In the genomic region with DNA sequence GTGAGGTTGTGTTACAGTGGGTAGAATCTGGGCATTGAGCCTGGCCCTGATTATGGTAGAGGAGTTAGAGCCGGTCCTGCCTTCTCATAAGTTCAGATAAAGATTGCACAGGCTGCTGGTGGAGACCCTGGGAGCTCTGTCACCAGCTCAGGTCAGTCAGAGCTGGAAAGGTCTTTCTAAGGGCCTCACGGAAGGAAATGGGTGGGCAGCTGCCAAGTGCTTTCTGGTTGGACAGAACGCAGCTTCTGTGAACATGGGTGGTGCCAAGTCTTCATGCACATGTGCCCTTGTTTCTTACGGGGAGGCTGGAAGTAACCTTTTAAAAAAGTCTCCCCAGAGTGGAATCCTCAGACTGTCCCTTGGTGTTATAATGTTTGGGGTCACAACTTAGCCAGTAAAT, we compare ENCODE assay signal across 17 cellular contexts. TPM values are rescaled to one million over a fixed set of nuclear protein-coding genes. Genes with fewer than 3 reads are reported as not detected.
A peak's percentile ranks its signal among the peaks of the same experiment; 100 is the strongest.
DNase-seq lines count a peak whose midpoint lies in the region; ATAC-seq and TF ChIP-seq lines count a peak whose summit lies in the region.
"Had no signal": no experiment of that assay in that cellular context is flagged by ENCODE, and none has a peak within 500 bp of the region (broad histone marks: within the 10 kb centered on the region; RNA-seq: fewer than 3 reads in every experiment).

No MANE protein-coding gene starts in this region.

- TF ChIP-seq CTCF in type B pancreatic cell (conservative IDR thresholded peaks at IDR 0.05) = no peak

- ATAC-seq in Right ventricle myocardium inferior (peak; percentile 20), left cardiac atrium (no peak), GM18868 (IDR thresholded peaks at IDR 0.05; ENCODE audit: unreplicated experiment) (no peak)

- H3K27me3 Mint-ChIP-seq in activated naive CD8-positive, alpha-beta T cell treated with anti-CD3 and anti-CD28 coated beads for 36 hours = no peaks in the 10 kb centered on the region
- H3K27me3 Mint-ChIP-seq in type B pancreatic cell = no peaks in the 10 kb centered on the region

- H3K27ac Mint-ChIP-seq in activated naive CD8-positive, alpha-beta T cell treated with anti-CD3 and anti-CD28 coated beads for 36 hours = peak overlapping the region; percentile 25
- H3K27ac Mint-ChIP-seq in type B pancreatic cell = peak overlapping the region; percentile 32

- H3K4me3 Mint-ChIP-seq in activated naive CD8-positive, alpha-beta T cell treated with anti-CD3 and anti-CD28 coated beads for 36 hours = no peak overlapping the region
- no peak overlapping the region for H3K4me3 Mint-ChIP-seq in type B pancreatic cell

- intact Hi-C loops in Right ventricle myocardium inferior (cut with DNase I) (no loop called here), cardiac septum (cut with DNase I) (no loop called here), left cardiac atrium (cut with DNase I) (no loop called here)

- H3K9me3 Mint-ChIP-seq in activated naive CD8-positive, alpha-beta T cell treated with anti-CD3 and anti-CD28 coated beads for 36 hours = no peaks in the 10 kb centered on the region
- H3K9me3 Mint-ChIP-seq in type B pancreatic cell = no peaks in the 10 kb centered on the region

- DNase-seq in Right ventricle myocardium inferior (ENCODE audit: missing footprints) = no peak
- no peak for DNase-seq in cardiac septum (ENCODE audit: low spot score)
- DNase-seq in activated naive CD8-positive, alpha-beta T cell treated with anti-CD3 and anti-CD28 coated beads for 36 hours = no peak
- DNase-seq in left cardiac atrium = peak; percentile 39
- no peak for DNase-seq in type B pancreatic cell (ENCODE audit: extremely low spot score, unreplicated experiment)
- DNase-seq in GM03348 (ENCODE audit: low spot score) = no peak
- no peak for DNase-seq in H4 (ENCODE audit: low spot score)
- DNase-seq: activated CD4-positive, alpha-beta T cell treated with anti-CD3 and anti-CD28 coated beads for 4 hours; activated effector memory CD4-positive, alpha-beta T cell treated with Interleukin-2 at 50 U/mL for 16 hours; mesendoderm; NCI-H1092; NCI-H187 treated with DMSO at 0.1 percent for 48 hours; NCI-H526 treated with DMSO at 0.1 percent for 48 hours; spleen; stimulated activated CD4-positive, alpha-beta T cell treated with anti-CD3 and anti-CD28 coated beads, Interleukin-2, amount 100 ng/mL, for 48 hours; stimulated activated naive CD4-positive, alpha-beta T cell had no signal

- H3K36me3 Mint-ChIP-seq in activated naive CD8-positive, alpha-beta T cell treated with anti-CD3 and anti-CD28 coated beads for 36 hours = peaks cover 31% of the 10 kb centered on the region
- H3K36me3 Mint-ChIP-seq in type B pancreatic cell = peaks cover 18% of the 10 kb centered on the region

- H3K4me1 Mint-ChIP-seq in activated naive CD8-positive, alpha-beta T cell treated with anti-CD3 and anti-CD28 coated beads for 36 hours = peaks cover 57% of the 10 kb centered on the region
- peaks cover 4% of the 10 kb centered on the region for H3K4me1 Mint-ChIP-seq in type B pancreatic cell (ENCODE audit: unreplicated experiment)

RNA-seq across cellular contexts. Expression of a gene that starts 14.9 kb away (rescaled TPM):
- 183 TPM for total RNA-seq in Right ventricle myocardium inferior
- 168 TPM for total RNA-seq in cardiac septum
- 100 to 1,000 TPM; 163 TPM for total RNA-seq in activated naive CD8-positive, alpha-beta T cell treated with anti-CD3 and anti-CD28 coated beads for 36 hours
- 100 to 1,000 TPM; 137 to 169 TPM for total RNA-seq in left cardiac atrium
- 79.8 and 88.8 TPM in 2 replicates for total RNA-seq in type B pancreatic cell (ENCODE audit: low replicate concordance)
- 58.2 and 63.1 TPM in 2 replicates for total RNA-seq in H4 (2014; rRNA removed; shearing (Covaris generic))

RNA-seq across cellular contexts. Expression of a gene that starts 26.9 kb away (rescaled TPM):
- total RNA-seq in Right ventricle myocardium inferior (8.4 TPM), cardiac septum (9.6 TPM), left cardiac atrium (10 to 100 TPM; 10.9 to 11.0 TPM), type B pancreatic cell (ENCODE audit: low replicate concordance) (35.1 and 61.2 TPM in 2 replicates)
- 10 to 100 TPM; 13.7 to 15.2 TPM for total RNA-seq in activated naive CD8-positive, alpha-beta T cell treated with anti-CD3 and anti-CD28 coated beads for 36 hours
- total RNA-seq in H4 (2014; rRNA removed; shearing (Covaris generic)) = 12.1 and 14.0 TPM in 2 replicates
